28 cellular contexts compared by ENCODE assay signal in genomic region chr2:44723921-44724320, GRCh38.
"Had no signal": no experiment of that assay in that cellular context is flagged by ENCODE, and none has a peak within 500 bp of the region (broad histone marks: within the 10 kb centered on the region; RNA-seq: fewer than 3 reads in every experiment).

No MANE protein-coding gene starts in this region.

- H3K9me3 Mint-ChIP-seq: activated B cell treated with CpG ODN at 0.5 μM for 24 hours; activated CD8-positive, alpha-beta T cell treated with anti-CD3 and anti-CD28 coated beads for 36 hours; activated naive CD8-positive, alpha-beta T cell treated with anti-CD3 and anti-CD28 coated beads, Interleukin-2, amount 50 U/mL, for 24 hours; activated T-cell treated with anti-CD3 and anti-CD28 coated beads, Interleukin-2, amount 50 U/mL, for 4 hours; activated T-helper 17 cell treated with anti-CD3 and anti-CD28 coated beads, Interleukin-2, amount 50 U/mL, for 72 hours; dendritic cell treated with granulocyte-macrophage colony-stimulating factor and Interleukin-4, amounts not matched to agents 40 ng/mL and 50 ng/mL, for 4 days; endodermal cell had no signal

- H3K27me3 ChIP-seq: adrenal gland, body of pancreas, dorsolateral prefrontal cortex had no signal

- H3K4me1 Mint-ChIP-seq: activated naive CD8-positive, alpha-beta T cell treated with anti-CD3 and anti-CD28 coated beads, Interleukin-2, amount 50 U/mL, for 24 hours; activated T-helper 17 cell treated with anti-CD3 and anti-CD28 coated beads, Interleukin-2, amount 50 U/mL, for 72 hours had no signal

- H3K36me3 ChIP-seq: adrenal gland, WERI-Rb-1 had no signal

- H3K27ac ChIP-seq: adrenal gland, body of pancreas, coronary artery, dorsolateral prefrontal cortex, WERI-Rb-1 had no signal

- H3K4me1 ChIP-seq: adrenal gland, body of pancreas had no signal

- DNase-seq: activated B cell treated with CpG ODN at 0.5 μM for 24 hours; activated CD4-positive, alpha-beta T cell treated with anti-CD3 and anti-CD28 coated beads for 48 hours; activated CD4-positive, alpha-beta T cell treated with anti-CD3 and anti-CD28 coated beads, Interleukin-2, amount 50 U/mL, for 1 hour; activated CD4-positive, alpha-beta T cell treated with anti-CD3 and anti-CD28 coated beads, Interleukin-2, amount 50 U/mL, for 48 hours; activated CD8-positive, alpha-beta memory T cell treated with anti-CD3 and anti-CD28 coated beads for 24 hours; activated CD8-positive, alpha-beta T cell treated with anti-CD3 and anti-CD28 coated beads for 36 hours; activated effector memory CD4-positive, alpha-beta T cell treated with Interleukin-2 at 50 U/mL for 16 hours; activated gamma-delta T cell treated with Interleukin-2 at 50 U/mL for 16 hours; activated naive CD4-positive, alpha-beta T cell treated with anti-CD3 and anti-CD28 coated beads, Interleukin-2, amount 50 U/mL, for 16 hours; activated naive CD4-positive, alpha-beta T cell treated with Interleukin-2 at 50 U/mL for 16 hours; activated naive CD8-positive, alpha-beta T cell treated with anti-CD3 and anti-CD28 coated beads, Interleukin-2, amount 50 U/mL, for 24 hours; activated T-cell treated with anti-CD3 and anti-CD28 coated beads, Interleukin-2, amount 50 U/mL, for 4 hours; adrenal gland; amygdala; aorta; body of pancreas; caudate nucleus; dorsolateral prefrontal cortex; effector memory CD4-positive, alpha-beta T cell; endodermal cell; foreskin fibroblast; head of caudate nucleus; T-helper 2 cell; WERI-Rb-1 had no signal

- H3K27ac Mint-ChIP-seq: activated B cell treated with CpG ODN at 0.5 μM for 24 hours; activated CD8-positive, alpha-beta T cell treated with anti-CD3 and anti-CD28 coated beads for 36 hours; activated naive CD8-positive, alpha-beta T cell; activated naive CD8-positive, alpha-beta T cell treated with anti-CD3 and anti-CD28 coated beads, Interleukin-2, amount 50 U/mL, for 24 hours; activated T-helper 17 cell treated with anti-CD3 and anti-CD28 coated beads, Interleukin-2, amount 50 U/mL, for 72 hours; dendritic cell treated with granulocyte-macrophage colony-stimulating factor and Interleukin-4, amounts not matched to agents 40 ng/mL and 50 ng/mL, for 4 days; endodermal cell had no signal

- H3K27me3 Mint-ChIP-seq: activated B cell treated with CpG ODN at 0.5 μM for 24 hours; activated CD8-positive, alpha-beta T cell treated with anti-CD3 and anti-CD28 coated beads for 36 hours; activated naive CD8-positive, alpha-beta T cell; activated naive CD8-positive, alpha-beta T cell treated with anti-CD3 and anti-CD28 coated beads, Interleukin-2, amount 50 U/mL, for 24 hours; activated T-helper 17 cell treated with anti-CD3 and anti-CD28 coated beads, Interleukin-2, amount 50 U/mL, for 72 hours had no signal

- H3K4me3 Mint-ChIP-seq: activated B cell treated with CpG ODN at 0.5 μM for 24 hours; activated CD8-positive, alpha-beta T cell treated with anti-CD3 and anti-CD28 coated beads for 36 hours; activated naive CD8-positive, alpha-beta T cell; activated naive CD8-positive, alpha-beta T cell treated with anti-CD3 and anti-CD28 coated beads, Interleukin-2, amount 50 U/mL, for 24 hours; activated T-cell treated with anti-CD3 and anti-CD28 coated beads, Interleukin-2, amount 50 U/mL, for 4 hours; activated T-helper 17 cell treated with anti-CD3 and anti-CD28 coated beads, Interleukin-2, amount 50 U/mL, for 72 hours; dendritic cell treated with granulocyte-macrophage colony-stimulating factor and Interleukin-4, amounts not matched to agents 40 ng/mL and 50 ng/mL, for 4 days; endodermal cell had no signal

- H3K4me3 ChIP-seq: adrenal gland, body of pancreas, coronary artery, dorsolateral prefrontal cortex had no signal
